12 cellular contexts compared by ENCODE assay signal in genomic region chr10:29862926-29863614, GRCh38.
A peak's percentile ranks its signal among the peaks of the same experiment; 100 is the strongest.
DNase-seq lines count a peak whose midpoint lies in the region; ATAC-seq and TF ChIP-seq lines count a peak whose summit lies in the region.
"Had no signal": no experiment of that assay in that cellular context is flagged by ENCODE, and none has a peak within 500 bp of the region (broad histone marks: within the 10 kb centered on the region; RNA-seq: fewer than 3 reads in every experiment).

No MANE protein-coding gene starts in this region.

- H3K27me3 ChIP-seq in thoracic aorta (replicated peaks; ENCODE audit: insufficient read depth) = no peaks in the 10 kb centered on the region

- H3K9me3 ChIP-seq in thoracic aorta = no peaks in the 10 kb centered on the region

- DNase-seq in NCI-H1436 (lab: John Stamatoyannopoulos, UW) (peak; percentile 3), NCI-H1436 treated with DMSO at 0.1 percent for 48 hours (lab: John Stamatoyannopoulos, UW) (no peak), RPMI7951 (ENCODE audit: low read depth) (peak; percentile 89), fibroblast of mammary gland (ENCODE audit: low read depth) (peak; percentile 95), thoracic aorta (ENCODE audit: low spot score) (no peak), putamen (ENCODE audit: low spot score) (no peak), NCI-H2171 (lab: John Stamatoyannopoulos, UW) (no peak), left ventricle myocardium superior (no peak)
- DNase-seq: activated CD4-positive, alpha-beta T cell treated with anti-CD3 and anti-CD28 coated beads, Interleukin-2, amount 10 ng/mL, durations not matched to agents 24 days and 14 days; RPMI8226; stimulated activated CD4-positive, alpha-beta T cell treated with anti-CD3 and anti-CD28 coated beads, Interleukin-4, amount 100 ng/mL, for 1 hour had no signal

- TF ChIP-seq CTCF in fibroblast of mammary gland (conservative IDR thresholded peaks at IDR 0.05; ENCODE audit: control insufficient read depth, insufficient read depth, low read depth, low read length) (no peak), thoracic aorta (IDR thresholded peaks at IDR 0.05) (no peak)

- no peak overlapping the region for H3K4me3 ChIP-seq in fibroblast of mammary gland (ENCODE audit: control insufficient read depth, low read depth, low read length)
- H3K4me3 ChIP-seq in thoracic aorta = no peak overlapping the region

- H3K27ac ChIP-seq in thoracic aorta = peak overlapping the region; percentile 31 to 70

- H3K36me3 ChIP-seq in thoracic aorta = no peaks in the 10 kb centered on the region

- intact Hi-C loops in left ventricle myocardium superior (cut with micrococcal nuclease) = no loop called here

- ATAC-seq in thoracic aorta (ENCODE audit: insufficient number of reproducible peaks, low FRiP score, low read depth) (no peak), left ventricle myocardium superior (no peak)
- ATAC-seq: activated naive CD4-positive, alpha-beta T cell treated with anti-CD3 and anti-CD28 coated beads, Interleukin-2, amount 50 U/mL, for 72 hours had no signal

- peaks cover 24 to 65% of the 10 kb centered on the region in 2 donors for H3K4me1 ChIP-seq in thoracic aorta (ENCODE audit: control insufficient read depth in 1 of 2, low read depth in 2 of 2)

Comparison
In these comparisons a context has a peak if more than half of its experiments do, and no peak if none do; other contexts are left out.
1. DNase-seq: peak in NCI-H1436 (single experiment), RPMI7951 (single experiment) and fibroblast of mammary gland (single experiment); none in NCI-H1436 treated with DMSO at 0.1 percent for 48 hours (single experiment), thoracic aorta (single experiment), putamen (single experiment), NCI-H2171 (single experiment) and left ventricle myocardium superior (single experiment).